ENCODE assay signal across 19 cellular contexts in the genomic region with DNA sequence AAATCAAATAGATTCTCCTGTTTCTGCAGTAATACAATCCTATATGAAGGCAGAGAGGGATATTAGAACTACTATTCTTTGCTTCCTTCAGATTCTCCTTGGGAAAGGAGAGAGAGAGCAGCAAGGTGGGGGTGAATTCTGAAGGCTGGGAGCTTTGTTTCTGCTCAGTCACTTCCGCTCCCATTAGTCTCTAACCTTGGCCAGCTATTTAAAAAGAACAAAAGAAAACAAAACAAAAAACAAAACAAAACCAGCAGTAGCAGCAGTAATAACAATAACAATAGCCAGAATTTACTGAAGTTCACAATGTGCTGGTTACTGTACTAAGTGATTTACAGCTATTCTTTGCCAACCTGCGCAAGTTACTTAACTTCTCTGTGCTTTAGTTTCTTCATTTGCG. TPM values are rescaled to one million over a fixed set of nuclear protein-coding genes. Genes with fewer than 3 reads are reported as not detected.
A peak's percentile ranks its signal among the peaks of the same experiment; 100 is the strongest.
DNase-seq lines count a peak whose midpoint lies in the region; ATAC-seq, FAIRE-seq and TF ChIP-seq lines count a peak whose summit lies in the region.
"Had no signal": no experiment of that assay in that cellular context is flagged by ENCODE, and none has a peak within 500 bp of the region (broad histone marks: within the 10 kb centered on the region; RNA-seq: fewer than 3 reads in every experiment).

No MANE protein-coding gene starts in this region.

- H3K4me3 ChIP-seq in GM23338, result no peak overlapping the region
- H3K4me3 ChIP-seq in K562, result no peak overlapping the region
- H3K4me3 ChIP-seq in mesendoderm (ENCODE audit: low read length), result no peak overlapping the region
- H3K4me3 ChIP-seq: BLaER1 had no signal

- no peak for FAIRE-seq in K562 (lab: Jason Lieb, UNC)
- FAIRE-seq: GM19239 had no signal

- no TSS peak for BruUV-seq in K562 (replicated peaks; lab: Mats Ljungman, UMichigan)

- no peak for TF ChIP-seq EP300 in K562 (IDR thresholded peaks at IDR 0.05; ENCODE audit: low read length)

- H4K20me1 ChIP-seq in GM23338 (replicated peaks; ENCODE audit: insufficient read depth) (0 out of 2 replicates have a peak, but pooled peaks cover 8% of the 10 kb centered on the region), K562 (replicated peaks; ENCODE audit: control insufficient read depth, insufficient read depth, low read length) (no peaks in the 10 kb centered on the region)
- H4K20me1 ChIP-seq: BLaER1 had no signal

- H3K9me3 ChIP-seq in K562 (replicated peaks; ENCODE audit: control insufficient read depth, insufficient read depth, low read depth, low read length), result no peaks in the 10 kb centered on the region
- H3K9me3 ChIP-seq: BLaER1 had no signal

- H3K9me1 ChIP-seq in K562 (ENCODE audit: control insufficient read depth, insufficient read depth, low read length), result no peaks in the 10 kb centered on the region

- H2AFZ ChIP-seq in GM23338 (no peak overlapping the region), K562 (ENCODE audit: low read depth, low read length) (peak overlapping the region; percentile 70)

- TF ChIP-seq CTCF in GM23338 (conservative IDR thresholded peaks at IDR 0.05; ENCODE audit: low read depth in 2 of 2), result no peak
- TF ChIP-seq CTCF in K562 (IDR thresholded peaks at IDR 0.05 in 2 of 3, conservative IDR thresholded peaks at IDR 0.05 in 1 of 3; ENCODE audit: insufficient read depth in 2 of 3, low read depth in 1 of 3, low read length in 3 of 3), result no peak
- no peak for TF ChIP-seq CTCF in endothelial cell (IDR thresholded peaks at IDR 0.05; ENCODE audit: unreplicated experiment)

- WGBS in K562 (ENCODE audit: insufficient coverage, low coverage, missing lambda C conversion rate), result 56% methylated on average over 3 of the region's 3 CpGs
- no CpG with 5 or more reads among the region's 3 CpGs for WGBS in mesendoderm (ENCODE audit: extremely low coverage, insufficient coverage, low lambda C conversion rate)

- H3K27me3 ChIP-seq in GM23338 (ENCODE audit: insufficient read depth), result peaks cover 100% of the 10 kb centered on the region
- H3K27me3 ChIP-seq in K562 (ENCODE audit: control insufficient read depth in 2 of 2, insufficient read depth in 2 of 2, low read length in 2 of 2), result no peaks in the 10 kb centered on the region
- H3K27me3 ChIP-seq in mesendoderm (ENCODE audit: insufficient read depth, low read length, poor library complexity), result peaks cover 4% of the 10 kb centered on the region
- H3K27me3 ChIP-seq: BLaER1 had no signal

- no peak overlapping the region for H3K23ac ChIP-seq in mesendoderm (ENCODE audit: low read length)

- no peaks in the 10 kb centered on the region for H3K9me2 ChIP-seq in GM23338 (ENCODE audit: insufficient read depth)

- H2BK5ac ChIP-seq in mesendoderm (ENCODE audit: low read length), result no peak overlapping the region

- H3K4me1 ChIP-seq in GM23338 (ENCODE audit: insufficient read depth) (no peaks in the 10 kb centered on the region), K562 (replicated peaks in 1 of 2; ENCODE audit: control insufficient read depth in 2 of 2, insufficient read depth in 2 of 2, low read length in 2 of 2) (no peaks in the 10 kb centered on the region; a peak in 1 of 5 replicates), mesendoderm (ENCODE audit: control insufficient read depth, low read depth, low read length) (no peaks in the 10 kb centered on the region)

- H2AK5ac ChIP-seq in mesendoderm (ENCODE audit: low read length), result no peak overlapping the region

- DNase-seq in GM23338 (ENCODE audit: low spot score) (peak; percentile 73), K562 (ENCODE audit: extremely low read depth in 1 of 4, low spot score in 3 of 4) (no peak), endothelial cell (ENCODE audit: low spot score) (no peak), mesendoderm (peak; percentile 19), cardiac septum (ENCODE audit: low spot score) (no peak), midbrain (lab: John Stamatoyannopoulos, UW) (no peak), glomerular visceral epithelial cell (ENCODE audit: extremely low spot score) (no peak)
- DNase-seq: 8988T; CD4-positive, alpha-beta memory T cell; DMS153; DMS79; GF-D8; GOT3; H9 had no signal

- no peak overlapping the region for H2BK120ac ChIP-seq in mesendoderm (ENCODE audit: low read depth, low read length)

- no peak overlapping the region for H3K18ac ChIP-seq in mesendoderm (ENCODE audit: low read length)

- H3K79me2 ChIP-seq in GM23338 (replicated peaks; ENCODE audit: insufficient read depth) (no peaks in the 10 kb centered on the region), K562 (ENCODE audit: control insufficient read depth, insufficient read depth, low read length) (no peaks in the 10 kb centered on the region), mesendoderm (ENCODE audit: control insufficient read depth, insufficient read depth, low read length) (no peaks in the 10 kb centered on the region)

- CTCF ChIA-PET in K562 (lab: Yijun Ruan, JAX; ENCODE audit: low intra/inter-chr PET ratio), result no interaction called here

- H3K4ac ChIP-seq in mesendoderm (ENCODE audit: low read depth, low read length), result no peak overlapping the region

- H4K5ac ChIP-seq in mesendoderm (ENCODE audit: low read length), result no peak overlapping the region

- H3K4me2 ChIP-seq in GM23338 (no peak overlapping the region), K562 (ENCODE audit: insufficient read depth, low read length) (no peak overlapping the region), mesendoderm (ENCODE audit: low read length) (no peak overlapping the region)
- H3K4me2 ChIP-seq: BLaER1 had no signal

- intact Hi-C loops in K562 (cut with micrococcal nuclease), result no loop called here
- intact Hi-C loops in cardiac septum (cut with DNase I), result no loop called here

- no peak overlapping the region for H3K27ac ChIP-seq in GM23338 (ENCODE audit: low read depth)
- H3K27ac ChIP-seq in K562 (ENCODE audit: extremely low read depth, low read depth, low read length), result no peak overlapping the region
- H3K27ac ChIP-seq in mesendoderm (ENCODE audit: low read depth, low read length), result no peak overlapping the region
- H3K27ac ChIP-seq: BLaER1 had no signal

- H3K36me3 ChIP-seq in GM23338 (ENCODE audit: insufficient read depth), result no peaks in the 10 kb centered on the region
- no peaks in the 10 kb centered on the region for H3K36me3 ChIP-seq in K562 (ENCODE audit: control insufficient read depth, insufficient read depth, low read length)
- no peaks in the 10 kb centered on the region for H3K36me3 ChIP-seq in mesendoderm (ENCODE audit: control insufficient read depth, insufficient read depth, low read length)
- H3K36me3 ChIP-seq: BLaER1 had no signal

- no peak overlapping the region for H3K9ac ChIP-seq in K562 (ENCODE audit: insufficient read depth in 1 of 2, low read depth in 2 of 2, low read length in 2 of 2)
- no peak overlapping the region for H3K9ac ChIP-seq in mesendoderm (ENCODE audit: low read length)
- H3K9ac ChIP-seq: BLaER1 had no signal

- H3K4me1 Mint-ChIP-seq in GM23338 (peaks cover 16% of the 10 kb centered on the region), endothelial cell (ENCODE audit: unreplicated experiment) (peaks cover 19% of the 10 kb centered on the region)
- H3K4me1 Mint-ChIP-seq: CD4-positive, alpha-beta memory T cell had no signal

- POLR2A ChIA-PET in K562 (lab: Yijun Ruan, JAX), result interaction anchor here (0.6 to 1.5 kb wide), 2 partner anchors 10 to 53 kb away, joined by 3 to 5 read pairs; partner anchors contain the start of gene GPR85

- H3K27me3 Mint-ChIP-seq in GM23338 (ENCODE audit: insufficient read depth, low read depth, poor library complexity), result peaks cover 68% of the 10 kb centered on the region
- H3K27me3 Mint-ChIP-seq in endothelial cell (ENCODE audit: unreplicated experiment), result peaks cover 5% of the 10 kb centered on the region

- H3F3A ChIP-seq in GM23338 (replicated peaks; ENCODE audit: low read depth), result no peaks in the 10 kb centered on the region

- in situ Hi-C loops in K562 (cut with MboI), result no loop called here

- ATAC-seq in GM23338 (peak; percentile 92), K562 (peak; percentile 49; the same call in 1 of the 3 replicates), GM19035 (IDR thresholded peaks at IDR 0.05; ENCODE audit: unreplicated experiment) (no peak)

- H2BK15ac ChIP-seq in mesendoderm (replicated peaks; ENCODE audit: low read depth), result no peak overlapping the region

- no peak overlapping the region for H3K56ac ChIP-seq in mesendoderm (ENCODE audit: low read length)

- H3K9me3 Mint-ChIP-seq in GM23338, result no peaks in the 10 kb centered on the region; the same call in 2 of the 3 replicates
- no peaks in the 10 kb centered on the region for H3K9me3 Mint-ChIP-seq in endothelial cell (ENCODE audit: unreplicated experiment)
- H3K9me3 Mint-ChIP-seq: CD14-positive monocyte; CD4-positive, alpha-beta memory T cell; H9 had no signal

- H3K4me3 Mint-ChIP-seq in GM23338, result no peak overlapping the region
- peak overlapping the region; percentile 23 for H3K4me3 Mint-ChIP-seq in endothelial cell (ENCODE audit: unreplicated experiment)
- H3K4me3 Mint-ChIP-seq: CD14-positive monocyte; CD4-positive, alpha-beta memory T cell had no signal

- H3K79me1 ChIP-seq in mesendoderm (ENCODE audit: low read length), result no peaks in the 10 kb centered on the region

- no peak overlapping the region for H3K27ac Mint-ChIP-seq in GM23338
- peak overlapping the region; percentile 59 for H3K27ac Mint-ChIP-seq in endothelial cell (ENCODE audit: unreplicated experiment)
- H3K27ac Mint-ChIP-seq: CD14-positive monocyte; CD4-positive, alpha-beta memory T cell; H9 had no signal

- no peak for TF ChIP-seq RAD21 in K562 (CRISPR knock-in tag; conservative IDR thresholded peaks at IDR 0.05 in 1 of 2, IDR thresholded peaks at IDR 0.05 in 1 of 2)

- no peak for TF ChIP-seq POLR2A in K562 (conservative IDR thresholded peaks at IDR 0.05)

- H3K36me3 Mint-ChIP-seq in GM23338 (ENCODE audit: low read depth) (no peaks in the 10 kb centered on the region), endothelial cell (ENCODE audit: low read depth, unreplicated experiment) (no peaks in the 10 kb centered on the region)
- H3K36me3 Mint-ChIP-seq: CD14-positive monocyte; CD4-positive, alpha-beta memory T cell had no signal

- no peak overlapping the region for H4K8ac ChIP-seq in mesendoderm (ENCODE audit: low read depth, low read length)

RNA-seq across cellular contexts. Expression of gene GPR85, which starts 9.9 kb away (rescaled TPM):
- total RNA-seq in GM23338 (2014; rRNA removed; shearing (Covaris generic)), result 0.35 and 0.47 TPM in 2 replicates
- 0.16 TPM in 1 of 2 replicates, not detected in the other for polyA plus RNA-seq in GM23338 (2016; fragmentation: Nextera tagmentation; extraction: Ambion mirVana)
- 1.1 and 1.4 TPM in 2 replicates for total RNA-seq in K562 (2011; cell fraction: chromatin; rRNA removed; ENCODE audit: low replicate concordance)
- total RNA-seq in K562 (2011; cell fraction: nucleolus; rRNA removed), result 0.50 and 0.53 TPM in 2 replicates
- 2.2 and 2.4 TPM in 2 replicates for total RNA-seq in K562 (2011; cell fraction: nucleoplasm; rRNA removed)
- 2.9 and 3.3 TPM in 2 replicates for total RNA-seq in K562 (2014; rRNA removed)
- total RNA-seq in K562 (2014; rRNA removed; fragmentation: Illumina TruSeq; extraction: Trizol), result 6.4 and 7.8 TPM in 2 replicates
- total RNA-seq in K562 (2015; rRNA removed; fragmentation: Illumina TruSeq; extraction: Trizol), result 18.2 and 19.0 TPM in 2 replicates
- total RNA-seq in K562 (2021), result 4.6 and 5.0 TPM in 2 replicates
- 2.9 and 3.3 TPM in 2 replicates for polyA plus RNA-seq in K562 (2011; rRNA removed)
- polyA plus RNA-seq in K562 (2011; cell fraction: cytosol; rRNA removed), result 1.4 and 2.7 TPM in 2 replicates
- 2.5 and 3.6 TPM in 2 replicates for polyA plus RNA-seq in K562 (2011; cell fraction: nucleus; rRNA removed)
- 5.5 and 9.8 TPM in 2 replicates for polyA plus RNA-seq in K562 (2012)
- polyA plus RNA-seq in K562 (2014; fragmentation: Illumina TruSeq; extraction: Trizol), result 4.7 and 6.6 TPM in 2 replicates
- polyA plus RNA-seq in K562 (2014; fragmentation: Nextera tagmentation; extraction: Ambion mirVana), result 1 to 10 TPM; 2.9 to 3.3 TPM
- polyA plus RNA-seq in K562 (2014; rRNA removed), result 4.0 and 4.9 TPM in 2 replicates
- polyA minus RNA-seq in K562 (2011; rRNA and poly(A)+ RNA removed), result 3.3 and 6.2 TPM in 2 replicates
- 1.0 and 1.1 TPM in 2 replicates for polyA minus RNA-seq in K562 (2011; cell fraction: cytosol; rRNA and poly(A)+ RNA removed)
- polyA minus RNA-seq in K562 (2011; cell fraction: nucleus; rRNA and poly(A)+ RNA removed), result 1.9 and 7.3 TPM in 2 replicates
- 3.0 TPM for total RNA-seq in endothelial cell (ENCODE audit: unreplicated experiment)
- 0.65 TPM for polyA plus RNA-seq in mesendoderm (2013, experiment 1 of 2)
- polyA plus RNA-seq in mesendoderm (2013, experiment 2 of 2), result 0.24 TPM
- total RNA-seq in cardiac septum, result 4.6 TPM
- total RNA-seq: CD4-positive, alpha-beta memory T cell; H9; HT-29 had no signal
- polyA plus RNA-seq: CD14-positive monocyte; CD4-positive, alpha-beta memory T cell had no signal

RNA-seq across cellular contexts. Expression of gene SMIM30, which starts 41.7 kb away (rescaled TPM):
- 40.6 and 68.4 TPM in 2 replicates for total RNA-seq in GM23338 (2014; rRNA removed; shearing (Covaris generic))
- polyA plus RNA-seq in GM23338 (2016; fragmentation: Nextera tagmentation; extraction: Ambion mirVana), result 148 and 150 TPM in 2 replicates
- total RNA-seq in K562 (2011; cell fraction: chromatin; rRNA removed; ENCODE audit: low replicate concordance), result 15.1 and 35.9 TPM in 2 replicates
- 16.5 and 22.2 TPM in 2 replicates for total RNA-seq in K562 (2011; cell fraction: nucleolus; rRNA removed)
- 31.7 and 51.6 TPM in 2 replicates for total RNA-seq in K562 (2011; cell fraction: nucleoplasm; rRNA removed)
- total RNA-seq in K562 (2014; rRNA removed), result 161 and 176 TPM in 2 replicates
- total RNA-seq in K562 (2014; rRNA removed; fragmentation: Illumina TruSeq; extraction: Trizol), result 316 and 361 TPM in 2 replicates
- 332 and 358 TPM in 2 replicates for total RNA-seq in K562 (2015; rRNA removed; fragmentation: Illumina TruSeq; extraction: Trizol)
- 171 and 197 TPM in 2 replicates for total RNA-seq in K562 (2021)
- polyA plus RNA-seq in K562 (2011; rRNA removed), result 202 and 279 TPM in 2 replicates
- 68.2 and 91.2 TPM in 2 replicates for polyA plus RNA-seq in K562 (2011; cell fraction: cytosol; rRNA removed)
- polyA plus RNA-seq in K562 (2011; cell fraction: nucleus; rRNA removed), result 45.6 and 77.5 TPM in 2 replicates
- 168 and 209 TPM in 2 replicates for polyA plus RNA-seq in K562 (2012)
- 344 and 367 TPM in 2 replicates for polyA plus RNA-seq in K562 (2014; fragmentation: Illumina TruSeq; extraction: Trizol)
- polyA plus RNA-seq in K562 (2014; fragmentation: Nextera tagmentation; extraction: Ambion mirVana), result 100 to 1,000 TPM; 675 to 891 TPM
- 246 and 279 TPM in 2 replicates for polyA plus RNA-seq in K562 (2014; rRNA removed)
- polyA minus RNA-seq in K562 (2011; rRNA and poly(A)+ RNA removed), result 77.7 and 80.9 TPM in 2 replicates
- polyA minus RNA-seq in K562 (2011; cell fraction: cytosol; rRNA and poly(A)+ RNA removed), result 32.0 and 35.2 TPM in 2 replicates
- polyA minus RNA-seq in K562 (2011; cell fraction: nucleus; rRNA and poly(A)+ RNA removed), result 9.6 and 26.2 TPM in 2 replicates
- 36.1 TPM for total RNA-seq in endothelial cell (ENCODE audit: unreplicated experiment)
- 97.4 TPM for polyA plus RNA-seq in mesendoderm (2013, experiment 1 of 2)
- 97.1 TPM for polyA plus RNA-seq in mesendoderm (2013, experiment 2 of 2)
- 127 TPM for total RNA-seq in cardiac septum

Comparison
In these comparisons a context has a peak if more than half of its experiments do, and no peak if none do; other contexts are left out.
1. DNase-seq: peak in GM23338 (single experiment) and mesendoderm (single experiment); none in K562 (0 of 4), endothelial cell (single experiment), cardiac septum (single experiment), midbrain (single experiment) and glomerular visceral epithelial cell (single experiment).